Comparison of ENCODE assay signal across 29 cellular contexts in the genomic region with DNA sequence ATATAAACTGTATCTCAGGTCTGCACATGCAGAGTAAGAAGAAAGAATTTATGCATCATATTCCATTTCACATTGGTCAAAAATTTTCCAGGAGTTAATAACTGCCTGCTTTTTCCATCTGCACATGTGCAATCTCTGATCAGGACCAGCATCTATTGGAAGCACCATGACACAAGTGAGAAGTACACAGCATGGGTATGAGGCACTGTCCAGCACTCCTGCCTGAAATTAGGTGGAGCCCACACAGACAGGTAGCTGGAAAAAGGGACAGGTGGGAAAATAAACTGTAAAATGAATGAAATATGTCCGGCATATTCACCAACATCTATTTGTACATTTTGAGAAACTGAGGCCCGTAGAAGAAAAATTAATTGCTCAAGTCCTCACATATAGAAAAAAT.
"Had no signal": no experiment of that assay in that cellular context is flagged by ENCODE, and none has a peak within 500 bp of the region (broad histone marks: within the 10 kb centered on the region; RNA-seq: fewer than 3 reads in every experiment).

No MANE protein-coding gene starts in this region.

- DNase-seq: stimulated activated CD4-positive, alpha-beta T cell treated with anti-CD3 and anti-CD28 coated beads, Interleukin-2, amount 100 ng/mL, for 48 hours; stimulated activated CD4-positive, alpha-beta T cell treated with anti-CD3 and anti-CD28 coated beads, Interleukin-4, amount 100 ng/mL, for 1 hour; stimulated activated CD4-positive, alpha-beta T cell treated with anti-CD3 and anti-CD28 coated beads, Interleukin-4, amount 100 ng/mL, for 24 hours; stimulated activated CD4-positive, alpha-beta T cell treated with anti-CD3 and anti-CD28 coated beads, Interleukin-4, amount 100 ng/mL, for 4 hours; stimulated activated CD8-positive, alpha-beta memory T cell treated with anti-CD3 and anti-CD28 coated beads, Interleukin-4, amount 100 ng/mL, for 48 hours; stimulated activated naive B cell treated with anti-CD40 and anti-IgM and Interleukin-4, amounts not matched to agents 10 μg/mL and 1 μg/mL and 100 μg/mL, for 72 hours; stimulated activated naive CD4-positive, alpha-beta T cell; stimulated activated naive CD4-positive, alpha-beta T cell treated with Interleukin-2 at 50 U/mL for 16 hours; stimulated activated naive CD8-positive, alpha-beta T cell treated with anti-CD3 and anti-CD28 coated beads, Interleukin-15, amount 100 ng/mL, for 72 hours; stimulated activated naive CD8-positive, alpha-beta T cell treated with anti-CD3 and anti-CD28 coated beads, Interleukin-15, Interleukin-2, amounts not matched to agents 100 U/mL and 50 U/mL, for 24 hours; stomach; substantia nigra; testis; thyroid gland; tibial artery; transverse colon; trophoblast cell; upper lobe of left lung; upper lobe of right lung; uterus had no signal

- H3K4me3 Mint-ChIP-seq: stimulated activated effector memory CD8-positive, alpha-beta T cell treated with anti-CD3 and anti-CD28 coated beads, Interleukin-12 subunit alpha, Interleukin-12 subunit beta, amount 100 ng/mL, for 72 hours; stimulated activated memory B cell treated with anti-CD40 and anti-IgM and Interleukin-4, amounts not matched to agents 10 μg/mL and 1 μg/mL and 100 μg/mL, for 72 hours; stimulated activated naive B cell treated with anti-CD40 and anti-IgM and Interleukin-4, amounts not matched to agents 10 μg/mL and 1 μg/mL and 100 μg/mL, for 72 hours; stimulated activated naive CD8-positive, alpha-beta T cell treated with anti-CD3 and anti-CD28 coated beads, Interleukin-15, amount 100 ng/mL, for 72 hours; stimulated activated naive CD8-positive, alpha-beta T cell treated with anti-CD3 and anti-CD28 coated beads, Interleukin-15, Interleukin-2, amounts not matched to agents 100 ng/mL and 50 ng/mL, for 24 hours; type B pancreatic cell had no signal

- H3K27ac ChIP-seq: stomach, suprapubic skin, testis, thoracic aorta, thyroid gland, tibial artery, tibial nerve, transverse colon, upper lobe of left lung, upper lobe of right lung, uterus, vagina had no signal

- H3K36me3 Mint-ChIP-seq: stimulated activated effector memory CD8-positive, alpha-beta T cell treated with anti-CD3 and anti-CD28 coated beads, Interleukin-12 subunit alpha, Interleukin-12 subunit beta, amount 100 ng/mL, for 72 hours; stimulated activated memory B cell treated with anti-CD40 and anti-IgM and Interleukin-4, amounts not matched to agents 10 μg/mL and 1 μg/mL and 100 μg/mL, for 72 hours; stimulated activated naive B cell treated with anti-CD40 and anti-IgM and Interleukin-4, amounts not matched to agents 10 μg/mL and 1 μg/mL and 100 μg/mL, for 72 hours; type B pancreatic cell had no signal

- H3K4me3 ChIP-seq: stomach, suprapubic skin, testis, thoracic aorta, thyroid gland, tibial artery, tibial nerve, transverse colon, upper lobe of left lung, upper lobe of right lung, uterus, vagina had no signal

- H3K36me3 ChIP-seq: stomach, suprapubic skin, thoracic aorta, thyroid gland, tibial artery, tibial nerve, transverse colon, upper lobe of left lung, upper lobe of right lung, uterus, vagina had no signal

- H3K9me3 Mint-ChIP-seq: stimulated activated memory B cell treated with anti-CD40 and anti-IgM and Interleukin-4, amounts not matched to agents 10 μg/mL and 1 μg/mL and 100 μg/mL, for 72 hours; type B pancreatic cell had no signal

- H3K27me3 Mint-ChIP-seq: stimulated activated memory B cell treated with anti-CD40 and anti-IgM and Interleukin-4, amounts not matched to agents 10 μg/mL and 1 μg/mL and 100 μg/mL, for 72 hours; stimulated activated naive B cell treated with anti-CD40 and anti-IgM and Interleukin-4, amounts not matched to agents 10 μg/mL and 1 μg/mL and 100 μg/mL, for 72 hours; stimulated activated naive CD8-positive, alpha-beta T cell treated with anti-CD3 and anti-CD28 coated beads, Interleukin-15, amount 100 ng/mL, for 72 hours; stimulated activated naive CD8-positive, alpha-beta T cell treated with anti-CD3 and anti-CD28 coated beads, Interleukin-15, Interleukin-2, amounts not matched to agents 100 ng/mL and 50 ng/mL, for 24 hours; type B pancreatic cell had no signal

- H3K4me1 Mint-ChIP-seq: stimulated activated effector memory CD8-positive, alpha-beta T cell treated with anti-CD3 and anti-CD28 coated beads, Interleukin-12 subunit alpha, Interleukin-12 subunit beta, amount 100 ng/mL, for 72 hours; stimulated activated memory B cell treated with anti-CD40 and anti-IgM and Interleukin-4, amounts not matched to agents 10 μg/mL and 1 μg/mL and 100 μg/mL, for 72 hours; stimulated activated naive B cell treated with anti-CD40 and anti-IgM and Interleukin-4, amounts not matched to agents 10 μg/mL and 1 μg/mL and 100 μg/mL, for 72 hours; stimulated activated naive CD8-positive, alpha-beta T cell treated with anti-CD3 and anti-CD28 coated beads, Interleukin-15, amount 100 ng/mL, for 72 hours had no signal

- H3K27me3 ChIP-seq: stomach, suprapubic skin, testis, thyroid gland, tibial artery, tibial nerve, transverse colon, upper lobe of left lung, upper lobe of right lung, uterus, vagina had no signal

- H3K4me1 ChIP-seq: stomach, suprapubic skin, testis, thyroid gland, tibial artery, tibial nerve, transverse colon, upper lobe of left lung, upper lobe of right lung, uterus, vagina had no signal

- H3K27ac Mint-ChIP-seq: stimulated activated effector memory CD8-positive, alpha-beta T cell treated with anti-CD3 and anti-CD28 coated beads, Interleukin-12 subunit alpha, Interleukin-12 subunit beta, amount 100 ng/mL, for 72 hours; stimulated activated memory B cell treated with anti-CD40 and anti-IgM and Interleukin-4, amounts not matched to agents 10 μg/mL and 1 μg/mL and 100 μg/mL, for 72 hours; stimulated activated naive B cell treated with anti-CD40 and anti-IgM and Interleukin-4, amounts not matched to agents 10 μg/mL and 1 μg/mL and 100 μg/mL, for 72 hours; stimulated activated naive CD8-positive, alpha-beta T cell treated with anti-CD3 and anti-CD28 coated beads, Interleukin-15, amount 100 ng/mL, for 72 hours; stimulated activated naive CD8-positive, alpha-beta T cell treated with anti-CD3 and anti-CD28 coated beads, Interleukin-15, Interleukin-2, amounts not matched to agents 100 ng/mL and 50 ng/mL, for 24 hours; type B pancreatic cell had no signal

- FAIRE-seq: urothelium cell line had no signal

- H3K9me3 ChIP-seq: stomach, suprapubic skin, testis, thoracic aorta, thyroid gland, tibial artery, tibial nerve, transverse colon, upper lobe of left lung, upper lobe of right lung, uterus, vagina had no signal

- ATAC-seq: stimulated activated effector memory CD8-positive, alpha-beta T cell treated with anti-CD3 and anti-CD28 coated beads, Interleukin-12 subunit alpha, Interleukin-12 subunit beta, amount 100 ng/mL, for 72 hours; stimulated activated memory B cell treated with anti-CD40 and anti-IgM and Interleukin-4, amounts not matched to agents 10 μg/mL and 1 μg/mL and 100 μg/mL, for 72 hours; stimulated activated naive B cell treated with anti-CD40 and anti-IgM and Interleukin-4, amounts not matched to agents 10 μg/mL and 1 μg/mL and 100 μg/mL, for 72 hours; stimulated activated naive CD8-positive, alpha-beta T cell treated with anti-CD3 and anti-CD28 coated beads, Interleukin-15, amount 100 ng/mL, for 72 hours; stimulated activated naive CD8-positive, alpha-beta T cell treated with anti-CD3 and anti-CD28 coated beads, Interleukin-15, Interleukin-2, amounts not matched to agents 100 U/mL and 50 U/mL, for 24 hours; upper lobe of right lung had no signal
